ENCODE assay signal across 1 cellular context in genomic region chr10:27644307-27644939, GRCh38.
TF ChIP-seq lines count a peak whose summit lies in the region.

No MANE protein-coding gene starts in this region.

TF ChIP-seq in K562, 482 proteins besides CTCF, POLR2A, EP300 and RAD21 (continued from another document):
- no peak for TF ChIP-seq MED1 (CRISPR knock-in tag; IDR thresholded peaks at IDR 0.05; ENCODE audit: borderline replicate concordance)
